9 cellular contexts compared by ENCODE assay signal in the genomic region with DNA sequence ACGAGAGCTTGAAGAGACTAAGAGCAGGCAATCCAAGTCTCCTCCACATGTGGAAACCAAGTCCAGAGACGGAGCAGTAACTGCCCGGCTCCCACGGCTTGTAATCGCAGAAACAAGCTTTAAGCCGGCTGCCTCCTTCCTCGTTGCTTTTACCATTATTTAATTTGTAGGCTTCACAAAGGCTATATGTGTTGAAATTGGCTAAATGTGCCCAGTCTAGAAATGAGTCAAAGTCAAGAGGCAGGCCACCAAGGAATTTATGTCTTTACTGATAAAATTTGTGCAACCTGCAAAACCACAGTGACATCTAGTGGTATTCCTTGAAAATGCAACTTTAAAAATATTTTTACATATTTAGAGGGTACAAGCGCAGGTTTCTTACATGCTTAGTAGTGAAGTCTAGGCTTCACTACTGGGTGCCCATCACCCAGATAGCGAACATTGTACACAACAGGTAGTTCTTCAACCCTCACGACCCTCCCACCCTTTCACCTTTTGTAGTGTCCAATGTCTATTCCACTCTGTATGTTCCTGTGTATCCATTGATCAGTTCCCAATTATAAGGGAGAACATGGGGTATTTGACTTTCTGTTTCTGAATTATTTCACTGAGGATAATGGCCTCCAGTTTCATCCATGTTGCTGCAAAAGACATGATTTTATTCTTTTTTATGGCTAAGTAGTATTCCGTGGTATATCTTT. TPM values are rescaled to one million over a fixed set of nuclear protein-coding genes. Genes with fewer than 3 reads are reported as not detected.
DNase-seq lines count a peak whose midpoint lies in the region; ATAC-seq, FAIRE-seq and TF ChIP-seq lines count a peak whose summit lies in the region.
"Had no signal": no experiment of that assay in that cellular context is flagged by ENCODE, and none has a peak within 500 bp of the region (broad histone marks: within the 10 kb centered on the region; RNA-seq: fewer than 3 reads in every experiment).

No MANE protein-coding gene starts in this region.

- TF ChIP-seq CTCF in choroid plexus epithelial cell (conservative IDR thresholded peaks at IDR 0.05; ENCODE audit: low read depth, low read length), result peak; percentile 72
- TF ChIP-seq CTCF in lower leg skin (IDR thresholded peaks at IDR 0.05), result no peak

- intact Hi-C loops in lower leg skin (cut with DNase I; ENCODE audit: low total_unique reads), result no loop called here
- intact Hi-C loops in posterior vena cava (cut with DNase I), result loop anchor here in 1 of 2 donors (10.0 kb wide), 1 partner anchor 1308 kb away; no protein-coding TSS in a partner anchor

- DNase-seq in SKM-1 treated with dmso at 0.1 percent for 144 hours (lab: John Stamatoyannopoulos, UW; ENCODE audit: unreplicated experiment) (peak; percentile 33), SKM-1 (lab: John Stamatoyannopoulos, UW; ENCODE audit: unreplicated experiment) (no peak), NOMO-1 treated with dmso at 0.1 percent for 144 hours (lab: John Stamatoyannopoulos, UW; ENCODE audit: unreplicated experiment) (peak; percentile 50), choroid plexus epithelial cell (ENCODE audit: low read depth) (peak; percentile 87), lower leg skin (ENCODE audit: low spot score in 2 of 2) (peak; percentile 32 to 85), urothelium cell line (ENCODE audit: low spot score) (peak; percentile 55), posterior vena cava (ENCODE audit: low spot score) (no peak)

- H3K4me3 ChIP-seq in choroid plexus epithelial cell (ENCODE audit: low read depth, low read length) (no peak overlapping the region), lower leg skin (ENCODE audit: low read depth, poor library complexity, severe bottlenecking) (no peak overlapping the region)

- TF ChIP-seq POLR2A in lower leg skin (IDR thresholded peaks at IDR 0.05), result no peak

- FAIRE-seq in urothelium cell line (lab: Jason Lieb, UNC), result no peak
- FAIRE-seq: colon had no signal

- peak; percentile 64 for ATAC-seq in HG03280 (IDR thresholded peaks at IDR 0.05; ENCODE audit: unreplicated experiment)

- 32 to 38% methylated on average over 11 of the region's 11 CpGs for whole genome bisulfite sequencing in lower leg skin, 2 donors

RNA-seq across cellular contexts. Expression of a gene that starts 33.5 kb away (rescaled TPM):
- total RNA-seq in lower leg skin, result 10 to 100 TPM in 2 of 4 donors, 1 to 10 TPM in 2; 3.7 to 16.5 (median 9.3) TPM
- 10 to 100 TPM; 46.6 to 87.4 TPM for total RNA-seq in posterior vena cava

Comparison
In these comparisons a context has a peak if more than half of its experiments do, and no peak if none do; other contexts are left out.
1. DNase-seq: peak in SKM-1 treated with dmso at 0.1 percent for 144 hours (single experiment), NOMO-1 treated with dmso at 0.1 percent for 144 hours (single experiment), choroid plexus epithelial cell (single experiment), lower leg skin (2 of 2) and urothelium cell line (single experiment); none in SKM-1 (single experiment) and posterior vena cava (single experiment).